In the genomic region with DNA sequence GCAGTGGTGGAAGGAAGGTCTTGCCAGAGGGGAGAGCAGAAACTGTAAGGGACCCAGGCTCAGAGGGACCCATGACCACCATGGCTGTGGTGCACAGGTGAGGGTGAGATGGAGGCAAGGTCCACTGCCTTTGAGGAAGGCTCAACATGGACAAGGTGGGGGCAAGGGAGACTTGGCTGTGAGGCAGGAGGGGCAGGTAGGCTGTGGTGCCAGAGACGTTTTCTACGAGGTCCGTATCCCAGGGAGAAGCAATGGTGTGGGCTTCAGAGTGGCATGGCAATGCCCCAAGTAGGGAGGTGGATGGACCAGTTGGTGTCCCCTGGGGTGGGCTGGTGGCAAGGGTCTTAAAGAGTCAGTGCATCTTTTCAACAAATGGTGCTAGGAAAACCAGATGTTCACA, we compare ENCODE assay signal across 24 cellular contexts. TPM values are rescaled to one million over a fixed set of nuclear protein-coding genes. Genes with fewer than 3 reads are reported as not detected.
DNase-seq lines count a peak whose midpoint lies in the region; ATAC-seq and TF ChIP-seq lines count a peak whose summit lies in the region.
"Had no signal": no experiment of that assay in that cellular context is flagged by ENCODE, and none has a peak within 500 bp of the region (broad histone marks: within the 10 kb centered on the region; RNA-seq: fewer than 3 reads in every experiment).

No MANE protein-coding gene starts in this region.

- H3K27ac Mint-ChIP-seq in activated CD4-positive, alpha-beta T cell treated with anti-CD3 and anti-CD28 coated beads, Interleukin-2, amount 10 ng/mL, durations not matched to agents 7 days and 5 days = peak overlapping the region; percentile 38
- H3K27ac Mint-ChIP-seq in activated CD4-positive, alpha-beta T cell treated with anti-CD3 and anti-CD28 coated beads for 36 hours = no peak overlapping the region
- H3K27ac Mint-ChIP-seq in CD4-positive, alpha-beta T cell = no peak overlapping the region

- H3K27me3 Mint-ChIP-seq in activated CD4-positive, alpha-beta T cell treated with anti-CD3 and anti-CD28 coated beads, Interleukin-2, amount 10 ng/mL, durations not matched to agents 7 days and 5 days = no peaks in the 10 kb centered on the region
- H3K27me3 Mint-ChIP-seq in activated CD4-positive, alpha-beta T cell treated with anti-CD3 and anti-CD28 coated beads for 36 hours = no peaks in the 10 kb centered on the region
- no peaks in the 10 kb centered on the region for H3K27me3 Mint-ChIP-seq in CD4-positive, alpha-beta T cell
- H3K27me3 Mint-ChIP-seq: CD4-positive, CD25-positive, alpha-beta regulatory T cell had no signal

- peaks cover 20% of the 10 kb centered on the region for H3K36me3 Mint-ChIP-seq in activated CD4-positive, alpha-beta T cell treated with anti-CD3 and anti-CD28 coated beads, Interleukin-2, amount 10 ng/mL, durations not matched to agents 7 days and 5 days (ENCODE audit: low read depth)
- H3K36me3 Mint-ChIP-seq in activated CD4-positive, alpha-beta T cell treated with anti-CD3 and anti-CD28 coated beads for 36 hours (ENCODE audit: low read depth) = no peaks in the 10 kb centered on the region
- H3K36me3 Mint-ChIP-seq in CD4-positive, alpha-beta T cell (ENCODE audit: low read depth) = peaks cover 10% of the 10 kb centered on the region

- H3K36me3 ChIP-seq in trophoblast cell (ENCODE audit: control insufficient read depth in 1 of 2, insufficient read depth in 2 of 2, low read length in 2 of 2) (no peaks in the 10 kb centered on the region), colonic mucosa (no peaks in the 10 kb centered on the region)
- H3K36me3 ChIP-seq: BLaER1, MG63 had no signal

- H3K4me3 ChIP-seq in coronary artery = no peak overlapping the region
- no peak overlapping the region for H3K4me3 ChIP-seq in trophoblast cell (ENCODE audit: low read depth, low read length)
- no peak overlapping the region for H3K4me3 ChIP-seq in colonic mucosa
- H3K4me3 ChIP-seq: BLaER1, MG63 had no signal

- intact Hi-C loops in activated CD4-positive, alpha-beta T cell treated with anti-CD3 and anti-CD28 coated beads for 36 hours (cut with DNase I, micrococcal nuclease) = no loop called here
- intact Hi-C loops in CD4-positive, alpha-beta T cell (cut with DNase I, micrococcal nuclease) = no loop called here
- intact Hi-C loops in colonic mucosa (cut with DNase I) = no loop called here

- H3K27me3 ChIP-seq in CD4-positive, alpha-beta T cell (ENCODE audit: control insufficient read depth, insufficient read depth, low read length) = no peaks in the 10 kb centered on the region
- H3K27me3 ChIP-seq in trophoblast cell (ENCODE audit: insufficient read depth, low read length) = peaks cover 16% of the 10 kb centered on the region
- H3K27me3 ChIP-seq in colonic mucosa = no peaks in the 10 kb centered on the region
- H3K27me3 ChIP-seq: MG63 had no signal

- no peak overlapping the region for H3K27ac ChIP-seq in CD4-positive, alpha-beta T cell (ENCODE audit: low read depth, low read length)
- H3K27ac ChIP-seq in coronary artery (no peak overlapping the region), trophoblast cell (ENCODE audit: low read depth, low read length) (no peak overlapping the region), colonic mucosa (no peak overlapping the region)
- H3K27ac ChIP-seq: BLaER1 had no signal

- WGBS in trophoblast cell (ENCODE audit: extremely low coverage, insufficient coverage, insufficient read length) = no CpG with 5 or more reads among the region's 3 CpGs

- H3K14ac ChIP-seq in trophoblast cell (ENCODE audit: low read length) = no peak overlapping the region

- peaks cover 9 to 12% of the 10 kb centered on the region in 2 experiments for H3K4me1 ChIP-seq in trophoblast cell (ENCODE audit: control insufficient read depth in 1 of 2, insufficient read depth in 2 of 2, low read length in 2 of 2)
- H3K4me1 ChIP-seq in colonic mucosa = no peaks in the 10 kb centered on the region

- POLR2A ChIA-PET in activated CD4-positive, alpha-beta T cell treated with anti-CD3 and anti-CD28 coated beads, Interleukin-2, amount 10 ng/mL, durations not matched to agents 7 days and 5 days (lab: Charles Lee) = no interaction called here
- POLR2A ChIA-PET in activated CD4-positive, alpha-beta T cell treated with anti-CD3 and anti-CD28 coated beads for 36 hours (lab: Charles Lee) = no interaction called here
- POLR2A ChIA-PET in CD4-positive, alpha-beta T cell (lab: Charles Lee) = no interaction called here

- no peak overlapping the region for H3K4ac ChIP-seq in trophoblast cell (ENCODE audit: low read depth, low read length)

- H4K12ac ChIP-seq in trophoblast cell (ENCODE audit: low read depth, low read length) = no peak overlapping the region

- CTCF ChIA-PET in activated CD4-positive, alpha-beta T cell treated with anti-CD3 and anti-CD28 coated beads, Interleukin-2, amount 10 ng/mL, durations not matched to agents 7 days and 5 days (lab: Charles Lee) = no interaction called here
- CTCF ChIA-PET in activated CD4-positive, alpha-beta T cell treated with anti-CD3 and anti-CD28 coated beads for 36 hours (lab: Charles Lee) = no interaction called here
- CTCF ChIA-PET in CD4-positive, alpha-beta T cell (lab: Charles Lee) = no interaction called here

- H3K4me1 Mint-ChIP-seq in activated CD4-positive, alpha-beta T cell treated with anti-CD3 and anti-CD28 coated beads, Interleukin-2, amount 10 ng/mL, durations not matched to agents 7 days and 5 days = peaks cover 45% of the 10 kb centered on the region
- H3K4me1 Mint-ChIP-seq in activated CD4-positive, alpha-beta T cell treated with anti-CD3 and anti-CD28 coated beads for 36 hours = peaks cover 26% of the 10 kb centered on the region
- H3K4me1 Mint-ChIP-seq in CD4-positive, alpha-beta T cell (ENCODE audit: low read depth) = peaks cover 36% of the 10 kb centered on the region

- no peak overlapping the region for H3K4me2 ChIP-seq in trophoblast cell (ENCODE audit: low read length)
- H3K4me2 ChIP-seq: BLaER1 had no signal

- no peaks in the 10 kb centered on the region for H3K79me2 ChIP-seq in trophoblast cell (ENCODE audit: control insufficient read depth, insufficient read depth, low read length, poor library complexity)

- no peak overlapping the region for H4K8ac ChIP-seq in trophoblast cell (ENCODE audit: low read depth, low read length)

- ATAC-seq in activated CD4-positive, alpha-beta T cell treated with anti-CD3 and anti-CD28 coated beads for 36 hours = no peak
- ATAC-seq in CD4-positive, alpha-beta T cell (ENCODE audit: poor library complexity) = no peak

- no peak overlapping the region for H3K4me3 Mint-ChIP-seq in activated CD4-positive, alpha-beta T cell treated with anti-CD3 and anti-CD28 coated beads, Interleukin-2, amount 10 ng/mL, durations not matched to agents 7 days and 5 days
- H3K4me3 Mint-ChIP-seq in activated CD4-positive, alpha-beta T cell treated with anti-CD3 and anti-CD28 coated beads for 36 hours = no peak overlapping the region
- peak overlapping the region; percentile 74 for H3K4me3 Mint-ChIP-seq in CD4-positive, alpha-beta T cell

- H2AK5ac ChIP-seq in trophoblast cell (ENCODE audit: low read length) = no peak overlapping the region

- no peak overlapping the region for H2BK5ac ChIP-seq in trophoblast cell (ENCODE audit: low read depth, low read length, poor library complexity)

- peak overlapping the region; percentile 78 for H3K23ac ChIP-seq in trophoblast cell (ENCODE audit: low read length)

- no peaks in the 10 kb centered on the region for H3K9me3 Mint-ChIP-seq in activated CD4-positive, alpha-beta T cell treated with anti-CD3 and anti-CD28 coated beads, Interleukin-2, amount 10 ng/mL, durations not matched to agents 7 days and 5 days
- H3K9me3 Mint-ChIP-seq in activated CD4-positive, alpha-beta T cell treated with anti-CD3 and anti-CD28 coated beads for 36 hours (ENCODE audit: low read depth) = no peaks in the 10 kb centered on the region
- H3K9me3 Mint-ChIP-seq in CD4-positive, alpha-beta T cell = no peaks in the 10 kb centered on the region

- no peak overlapping the region for H2AFZ ChIP-seq in trophoblast cell (ENCODE audit: insufficient read depth, low read length, poor library complexity)

- no peak overlapping the region for H2BK120ac ChIP-seq in trophoblast cell (ENCODE audit: insufficient read depth, low read length, poor library complexity)

- no peak overlapping the region for H3K18ac ChIP-seq in trophoblast cell (ENCODE audit: low read length)

- no peak for DNase-seq in activated CD4-positive, alpha-beta T cell treated with anti-CD3 and anti-CD28 coated beads, Interleukin-2, amount 10 ng/mL, durations not matched to agents 7 days and 5 days
- no peak for DNase-seq in activated CD4-positive, alpha-beta T cell treated with anti-CD3 and anti-CD28 coated beads for 36 hours
- DNase-seq in CD4-positive, alpha-beta T cell = no peak
- DNase-seq in coronary artery (ENCODE audit: low spot score) (peak; percentile 68), trophoblast cell (no peak), SKM-1 (lab: John Stamatoyannopoulos, UW; ENCODE audit: unreplicated experiment) (no peak), colonic mucosa (no peak)
- DNase-seq in effector CD4-positive, alpha-beta T cell = no peak
- DNase-seq: 8988T; ACHN; CD4-positive, CD25-positive, alpha-beta regulatory T cell; COR-L47; DMS53; H9; KG1; MG63; NCI-H1105 treated with DMSO at 0.1 percent for 48 hours; NCI-H146; NCI-H1930; NCI-H446; NCI-H524 treated with DMSO at 0.1 percent for 48 hours; NCI-H774; SIG-M5 had no signal

- H3K9ac ChIP-seq in trophoblast cell (ENCODE audit: low read length) (no peak overlapping the region), colonic mucosa (ENCODE audit: low read depth in 2 of 2, low read length in 2 of 2) (no peak overlapping the region)
- H3K9ac ChIP-seq: BLaER1 had no signal

- no peak overlapping the region for H4K91ac ChIP-seq in trophoblast cell (ENCODE audit: low read depth, low read length)

- peaks cover 2% of the 10 kb centered on the region for H3K79me1 ChIP-seq in trophoblast cell (ENCODE audit: low read length)

- no peaks in the 10 kb centered on the region for H3K9me3 ChIP-seq in CD4-positive, alpha-beta T cell (ENCODE audit: control insufficient read depth, low read length)
- H3K9me3 ChIP-seq in trophoblast cell (ENCODE audit: insufficient read depth, low read depth, low read length) = peaks cover 6% of the 10 kb centered on the region
- no peaks in the 10 kb centered on the region for H3K9me3 ChIP-seq in colonic mucosa
- H3K9me3 ChIP-seq: BLaER1, MG63 had no signal

- H2BK12ac ChIP-seq in trophoblast cell (ENCODE audit: low read length) = no peak overlapping the region

- TF ChIP-seq CTCF in CD4-positive, alpha-beta T cell (IDR thresholded peaks at IDR 0.05) = no peak
- TF ChIP-seq CTCF in coronary artery (IDR thresholded peaks at IDR 0.05) (no peak), colonic mucosa (IDR thresholded peaks at IDR 0.05) (no peak)

RNA-seq across cellular contexts. Expression of gene HLA-F, which starts 22.8 kb away (rescaled TPM):
- 100 to 1,000 TPM; 315 to 372 TPM for total RNA-seq in activated CD4-positive, alpha-beta T cell treated with anti-CD3 and anti-CD28 coated beads, Interleukin-2, amount 10 ng/mL, durations not matched to agents 7 days and 5 days
- total RNA-seq in activated CD4-positive, alpha-beta T cell treated with anti-CD3 and anti-CD28 coated beads for 36 hours = 100 to 1,000 TPM; 216 to 229 TPM
- total RNA-seq in CD4-positive, alpha-beta T cell = 100 to 1,000 TPM; 560 TPM
- 0.15 and 0.29 TPM in 2 replicates for polyA plus RNA-seq in trophoblast cell (2013)
- 100 to 1,000 TPM in 1 of 2 donors, 10 to 100 TPM in 1; 58.8 to 201 TPM for total RNA-seq in colonic mucosa
